1 cellular context compared by ENCODE assay signal in the genomic region with DNA sequence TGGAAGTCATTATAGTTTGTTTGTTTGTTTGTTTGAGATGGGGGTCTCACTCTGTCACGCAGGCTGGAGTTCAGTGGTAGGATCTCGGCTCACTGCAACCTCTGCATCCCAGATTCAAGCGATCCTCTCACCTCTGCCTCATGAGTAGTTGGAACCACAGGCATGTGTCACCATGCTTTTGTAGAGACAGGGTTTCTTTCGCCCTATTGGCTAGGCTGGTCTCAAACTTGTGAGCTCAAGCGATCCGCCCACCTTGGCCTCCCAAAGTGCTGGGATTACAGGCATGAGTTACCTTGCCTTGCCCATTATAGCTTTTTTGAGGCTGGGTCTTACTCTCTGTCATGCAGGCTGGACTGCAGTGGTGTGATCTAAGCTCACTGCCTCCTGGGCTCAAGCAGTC.
TF ChIP-seq lines count a peak whose summit lies in the region.

No MANE protein-coding gene starts in this region.

TF ChIP-seq in GM23338, 12 proteins besides CTCF, POLR2A, EP300 and RAD21 (continued from another document):
- TF ChIP-seq, protein P1, sequence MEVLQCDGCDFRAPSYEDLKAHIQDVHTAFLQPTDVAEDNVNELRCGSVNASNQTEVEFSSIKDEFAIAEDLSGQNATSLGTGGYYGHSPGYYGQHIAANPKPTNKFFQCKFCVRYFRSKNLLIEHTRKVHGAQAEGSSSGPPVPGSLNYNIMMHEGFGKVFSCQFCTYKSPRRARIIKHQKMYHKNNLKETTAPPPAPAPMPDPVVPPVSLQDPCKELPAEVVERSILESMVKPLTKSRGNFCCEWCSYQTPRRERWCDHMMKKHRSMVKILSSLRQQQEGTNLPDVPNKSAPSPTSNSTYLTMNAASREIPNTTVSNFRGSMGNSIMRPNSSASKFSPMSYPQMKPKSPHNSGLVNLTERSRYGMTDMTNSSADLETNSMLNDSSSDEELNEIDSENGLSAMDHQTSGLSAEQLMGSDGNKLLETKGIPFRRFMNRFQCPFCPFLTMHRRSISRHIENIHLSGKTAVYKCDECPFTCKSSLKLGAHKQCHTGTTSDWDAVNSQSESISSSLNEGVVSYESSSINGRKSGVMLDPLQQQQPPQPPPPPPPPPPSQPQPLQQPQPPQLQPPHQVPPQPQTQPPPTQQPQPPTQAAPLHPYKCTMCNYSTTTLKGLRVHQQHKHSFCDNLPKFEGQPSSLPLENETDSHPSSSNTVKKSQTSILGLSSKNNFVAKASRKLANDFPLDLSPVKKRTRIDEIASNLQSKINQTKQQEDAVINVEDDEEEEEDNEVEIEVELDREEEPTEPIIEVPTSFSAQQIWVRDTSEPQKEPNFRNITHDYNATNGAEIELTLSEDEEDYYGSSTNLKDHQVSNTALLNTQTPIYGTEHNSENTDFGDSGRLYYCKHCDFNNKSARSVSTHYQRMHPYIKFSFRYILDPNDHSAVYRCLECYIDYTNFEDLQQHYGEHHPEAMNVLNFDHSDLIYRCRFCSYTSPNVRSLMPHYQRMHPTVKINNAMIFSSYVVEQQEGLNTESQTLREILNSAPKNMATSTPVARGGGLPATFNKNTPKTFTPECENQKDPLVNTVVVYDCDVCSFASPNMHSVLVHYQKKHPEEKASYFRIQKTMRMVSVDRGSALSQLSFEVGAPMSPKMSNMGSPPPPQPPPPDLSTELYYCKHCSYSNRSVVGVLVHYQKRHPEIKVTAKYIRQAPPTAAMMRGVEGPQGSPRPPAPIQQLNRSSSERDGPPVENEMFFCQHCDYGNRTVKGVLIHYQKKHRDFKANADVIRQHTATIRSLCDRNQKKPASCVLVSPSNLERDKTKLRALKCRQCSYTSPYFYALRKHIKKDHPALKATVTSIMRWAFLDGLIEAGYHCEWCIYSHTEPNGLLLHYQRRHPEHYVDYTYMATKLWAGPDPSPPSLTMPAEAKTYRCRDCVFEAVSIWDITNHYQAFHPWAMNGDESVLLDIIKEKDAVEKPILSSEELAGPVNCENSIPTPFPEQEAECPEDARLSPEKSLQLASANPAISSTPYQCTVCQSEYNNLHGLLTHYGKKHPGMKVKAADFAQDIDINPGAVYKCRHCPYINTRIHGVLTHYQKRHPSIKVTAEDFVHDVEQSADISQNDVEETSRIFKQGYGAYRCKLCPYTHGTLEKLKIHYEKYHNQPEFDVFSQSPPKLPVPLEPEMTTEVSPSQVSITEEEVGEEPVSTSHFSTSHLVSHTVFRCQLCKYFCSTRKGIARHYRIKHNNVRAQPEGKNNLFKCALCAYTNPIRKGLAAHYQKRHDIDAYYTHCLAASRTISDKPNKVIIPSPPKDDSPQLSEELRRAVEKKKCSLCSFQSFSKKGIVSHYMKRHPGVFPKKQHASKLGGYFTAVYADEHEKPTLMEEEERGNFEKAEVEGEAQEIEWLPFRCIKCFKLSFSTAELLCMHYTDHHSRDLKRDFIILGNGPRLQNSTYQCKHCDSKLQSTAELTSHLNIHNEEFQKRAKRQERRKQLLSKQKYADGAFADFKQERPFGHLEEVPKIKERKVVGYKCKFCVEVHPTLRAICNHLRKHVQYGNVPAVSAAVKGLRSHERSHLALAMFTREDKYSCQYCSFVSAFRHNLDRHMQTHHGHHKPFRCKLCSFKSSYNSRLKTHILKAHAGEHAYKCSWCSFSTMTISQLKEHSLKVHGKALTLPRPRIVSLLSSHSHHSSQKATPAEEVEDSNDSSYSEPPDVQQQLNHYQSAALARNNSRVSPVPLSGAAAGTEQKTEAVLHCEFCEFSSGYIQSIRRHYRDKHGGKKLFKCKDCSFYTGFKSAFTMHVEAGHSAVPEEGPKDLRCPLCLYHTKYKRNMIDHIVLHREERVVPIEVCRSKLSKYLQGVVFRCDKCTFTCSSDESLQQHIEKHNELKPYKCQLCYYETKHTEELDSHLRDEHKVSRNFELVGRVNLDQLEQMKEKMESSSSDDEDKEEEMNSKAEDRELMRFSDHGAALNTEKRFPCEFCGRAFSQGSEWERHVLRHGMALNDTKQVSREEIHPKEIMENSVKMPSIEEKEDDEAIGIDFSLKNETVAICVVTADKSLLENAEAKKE (CRISPR knock-in tag; IDR thresholded peaks at IDR 0.05): no peak
- TF ChIP-seq POLR2AphosphoS5 (IDR thresholded peaks at IDR 0.05; ENCODE audit: low read depth): no peak
- TF ChIP-seq, protein P2, sequence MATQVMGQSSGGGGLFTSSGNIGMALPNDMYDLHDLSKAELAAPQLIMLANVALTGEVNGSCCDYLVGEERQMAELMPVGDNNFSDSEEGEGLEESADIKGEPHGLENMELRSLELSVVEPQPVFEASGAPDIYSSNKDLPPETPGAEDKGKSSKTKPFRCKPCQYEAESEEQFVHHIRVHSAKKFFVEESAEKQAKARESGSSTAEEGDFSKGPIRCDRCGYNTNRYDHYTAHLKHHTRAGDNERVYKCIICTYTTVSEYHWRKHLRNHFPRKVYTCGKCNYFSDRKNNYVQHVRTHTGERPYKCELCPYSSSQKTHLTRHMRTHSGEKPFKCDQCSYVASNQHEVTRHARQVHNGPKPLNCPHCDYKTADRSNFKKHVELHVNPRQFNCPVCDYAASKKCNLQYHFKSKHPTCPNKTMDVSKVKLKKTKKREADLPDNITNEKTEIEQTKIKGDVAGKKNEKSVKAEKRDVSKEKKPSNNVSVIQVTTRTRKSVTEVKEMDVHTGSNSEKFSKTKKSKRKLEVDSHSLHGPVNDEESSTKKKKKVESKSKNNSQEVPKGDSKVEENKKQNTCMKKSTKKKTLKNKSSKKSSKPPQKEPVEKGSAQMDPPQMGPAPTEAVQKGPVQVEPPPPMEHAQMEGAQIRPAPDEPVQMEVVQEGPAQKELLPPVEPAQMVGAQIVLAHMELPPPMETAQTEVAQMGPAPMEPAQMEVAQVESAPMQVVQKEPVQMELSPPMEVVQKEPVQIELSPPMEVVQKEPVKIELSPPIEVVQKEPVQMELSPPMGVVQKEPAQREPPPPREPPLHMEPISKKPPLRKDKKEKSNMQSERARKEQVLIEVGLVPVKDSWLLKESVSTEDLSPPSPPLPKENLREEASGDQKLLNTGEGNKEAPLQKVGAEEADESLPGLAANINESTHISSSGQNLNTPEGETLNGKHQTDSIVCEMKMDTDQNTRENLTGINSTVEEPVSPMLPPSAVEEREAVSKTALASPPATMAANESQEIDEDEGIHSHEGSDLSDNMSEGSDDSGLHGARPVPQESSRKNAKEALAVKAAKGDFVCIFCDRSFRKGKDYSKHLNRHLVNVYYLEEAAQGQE (IDR thresholded peaks at IDR 0.05; ENCODE audit: unreplicated experiment): no peak
- no peak for TF ChIP-seq ZNF114 (CRISPR knock-in tag; IDR thresholded peaks at IDR 0.05)
